Comparison of ENCODE assay signal across 1 cellular context in genomic region chr16:87542531-87543102, GRCh38.
TF ChIP-seq lines count a peak whose summit lies in the region.

No MANE protein-coding gene starts in this region.

TF ChIP-seq in WTC11, 78 proteins besides CTCF, POLR2A, EP300 and RAD21 (continued from another document):
- no peak for TF ChIP-seq ZMAT4 (CRISPR knock-in tag; IDR thresholded peaks at IDR 0.05)
